10 cellular contexts compared by ENCODE assay signal in genomic region chr22:32493551-32493950, GRCh38. TPM values are rescaled to one million over a fixed set of nuclear protein-coding genes. Genes with fewer than 3 reads are reported as not detected.
"Had no signal": no experiment of that assay in that cellular context is flagged by ENCODE, and none has a peak within 500 bp of the region (broad histone marks: within the 10 kb centered on the region; RNA-seq: fewer than 3 reads in every experiment).

No MANE protein-coding gene starts in this region.

- H3K27ac Mint-ChIP-seq: GM23338, H9, HFFc6 had no signal

- H3K9me3 Mint-ChIP-seq: GM23338, H9, HFFc6 had no signal

- ATAC-seq: GM23338, HCT116 had no signal

- H3K4me3 Mint-ChIP-seq: GM23338, H9, HFFc6 had no signal

- H3K4me1 Mint-ChIP-seq: GM23338, H9 had no signal

- DNase-seq: GM23248, GOT3, H7, H9, HCEC 1CT, HFFc6 had no signal

RNA-seq across cellular contexts. Expression of gene BPIFC, which starts 29.3 kb away (rescaled TPM):
- total RNA-seq: GM23248, GM23338, H1, H4, H7, H9, HFFc6 had no signal
